Comparison of ENCODE assay signal across 8 cellular contexts in the genomic region with DNA sequence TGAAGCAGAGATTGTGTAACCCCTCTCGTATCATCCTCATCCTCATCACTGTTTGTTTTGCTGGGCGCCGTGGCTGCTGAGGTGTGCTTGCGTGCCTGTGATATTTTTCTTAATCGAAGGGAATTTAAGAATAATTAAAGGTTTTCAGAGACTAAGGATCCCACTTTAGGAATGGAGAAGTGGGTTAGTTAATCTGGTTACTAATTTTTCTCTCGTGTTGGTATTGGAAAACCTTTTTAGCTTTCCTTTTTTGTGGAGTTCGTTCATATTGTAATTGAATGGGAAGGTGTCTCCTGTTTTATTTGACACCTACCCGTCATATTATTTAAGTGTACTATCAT. TPM values are rescaled to one million over a fixed set of nuclear protein-coding genes. Genes with fewer than 3 reads are reported as not detected.
A peak's percentile ranks its signal among the peaks of the same experiment; 100 is the strongest.
DNase-seq lines count a peak whose midpoint lies in the region; ATAC-seq, FAIRE-seq and TF ChIP-seq lines count a peak whose summit lies in the region.

No MANE protein-coding gene starts in this region.

- peaks cover 40% of the 10 kb centered on the region for H3K4me1 Mint-ChIP-seq in activated naive CD8-positive, alpha-beta T cell treated with anti-CD3 and anti-CD28 coated beads, Interleukin-2, amount 50 U/mL, for 24 hours
- H3K4me1 Mint-ChIP-seq in type B pancreatic cell (ENCODE audit: unreplicated experiment) = peaks cover 15% of the 10 kb centered on the region

- peak overlapping the region; percentile 97 for H3K4me2 ChIP-seq in A549

- H3K27ac Mint-ChIP-seq in activated naive CD8-positive, alpha-beta T cell treated with anti-CD3 and anti-CD28 coated beads, Interleukin-2, amount 50 U/mL, for 24 hours = peak overlapping the region; percentile 62
- H3K27ac Mint-ChIP-seq in type B pancreatic cell = peak overlapping the region; percentile 85

- H3K4me1 ChIP-seq in A549 (peaks cover 29% of the 10 kb centered on the region), left lung (peaks cover 16 to 32% of the 10 kb centered on the region in 2 donors)

- CTCF ChIA-PET in A549 (lab: Yijun Ruan, JAX) = interaction anchor here (0.6 to 1.7 kb wide), 2 partner anchors 125 to 157 kb away, joined by 3 to 5 read pairs; no protein-coding TSS in a partner anchor

- H3K36me3 Mint-ChIP-seq in activated naive CD8-positive, alpha-beta T cell treated with anti-CD3 and anti-CD28 coated beads, Interleukin-2, amount 50 U/mL, for 24 hours (ENCODE audit: low read depth) = peaks cover 7% of the 10 kb centered on the region
- H3K36me3 Mint-ChIP-seq in type B pancreatic cell = no peaks in the 10 kb centered on the region

- H3K27ac ChIP-seq in A549 = peak overlapping the region; percentile 86 to 96; a peak in 5 of 6 replicates
- peak overlapping the region; percentile 91 to 94 for H3K27ac ChIP-seq in left lung

- POLR2A ChIA-PET in A549 (lab: Yijun Ruan, JAX) = interaction anchor here (1.9 kb wide), 1 partner anchor 99 kb away, joined by 8 read pairs; a partner anchor contains a TSS

- no peak for ATAC-seq in A549
- ATAC-seq in activated naive CD8-positive, alpha-beta T cell treated with anti-CD3 and anti-CD28 coated beads, Interleukin-2, amount 50 U/mL, for 24 hours = no peak
- ATAC-seq in left lung = no peak

- no peak for TF ChIP-seq CTCF in A549 (IDR thresholded peaks at IDR 0.05)
- TF ChIP-seq CTCF in HFF-Myc (IDR thresholded peaks at IDR 0.05; ENCODE audit: low read depth, low read length, missing control alignments) = no peak
- TF ChIP-seq CTCF in left lung (IDR thresholded peaks at IDR 0.05) = no peak
- no peak for TF ChIP-seq CTCF in type B pancreatic cell (conservative IDR thresholded peaks at IDR 0.05)

- intact Hi-C loops in left lung (cut with DNase I) = no loop called here

- H3K36me3 ChIP-seq in left lung = peaks cover 0 to 5% of the 10 kb centered on the region in 2 donors

- no peak for TF ChIP-seq POLR2A in A549 (IDR thresholded peaks at IDR 0.05; ENCODE audit: low read length)

- H3K27me3 ChIP-seq in left lung = no peaks in the 10 kb centered on the region

- TF ChIP-seq EP300 in A549 (IDR thresholded peaks at IDR 0.05) = no peak

- no peak for TF ChIP-seq RAD21 in A549 (conservative IDR thresholded peaks at IDR 0.05 in 1 of 2, IDR thresholded peaks at IDR 0.05 in 1 of 2)

- H3K4me3 ChIP-seq in A549 (peak overlapping the region; percentile 78), HFF-Myc (replicated peaks; ENCODE audit: low read depth, low read length) (peak overlapping the region; percentile 86), left lung (peak overlapping the region; percentile 93 to 94)

- no peak for FAIRE-seq in A549 (lab: Jason Lieb, UNC)

- no peaks in the 10 kb centered on the region for H3K9me3 Mint-ChIP-seq in activated naive CD8-positive, alpha-beta T cell treated with anti-CD3 and anti-CD28 coated beads, Interleukin-2, amount 50 U/mL, for 24 hours
- H3K9me3 Mint-ChIP-seq in type B pancreatic cell = no peaks in the 10 kb centered on the region

- H3K9me3 ChIP-seq in A549 (no peaks in the 10 kb centered on the region), left lung (no peaks in the 10 kb centered on the region)

- DNase-seq in A549 (ENCODE audit: low read depth in 1 of 2, low spot score in 1 of 2) (peak in 1 of 2 experiments; percentile 57), HFF-Myc (ENCODE audit: extremely low read depth, low read depth) (no peak), left lung (no peak), type B pancreatic cell (ENCODE audit: extremely low spot score, unreplicated experiment) (no peak), G401 (ENCODE audit: low spot score) (no peak)
- DNase-seq in activated naive CD8-positive, alpha-beta T cell treated with anti-CD3 and anti-CD28 coated beads, Interleukin-2, amount 50 U/mL, for 24 hours = no peak
- no peak for DNase-seq in activated effector memory CD4-positive, alpha-beta T cell treated with anti-CD3 and anti-CD28 coated beads, Interleukin-2, amount 50 U/mL, for 16 hours
- no peak for DNase-seq in stimulated activated CD4-positive, alpha-beta T cell treated with anti-CD3 and anti-CD28 coated beads, Interleukin-1b, Interleukin-23, amount 100 ng/mL, for 48 hours

- in situ Hi-C loops in G401 (cut with HindIII; ENCODE audit: low sequenced_read_pairs) = no loop called here

- H3K27me3 Mint-ChIP-seq in activated naive CD8-positive, alpha-beta T cell treated with anti-CD3 and anti-CD28 coated beads, Interleukin-2, amount 50 U/mL, for 24 hours = peaks cover 5% of the 10 kb centered on the region
- peaks cover 4% of the 10 kb centered on the region for H3K27me3 Mint-ChIP-seq in type B pancreatic cell

- 6% methylated on average over 8 of the region's 8 CpGs for WGBS in A549 (ENCODE audit: missing lambda C conversion rate)

- peak overlapping the region; percentile 88 for H3K4me3 Mint-ChIP-seq in activated naive CD8-positive, alpha-beta T cell treated with anti-CD3 and anti-CD28 coated beads, Interleukin-2, amount 50 U/mL, for 24 hours
- peak overlapping the region; percentile 95 for H3K4me3 Mint-ChIP-seq in type B pancreatic cell

TF ChIP-seq in A549, 52 proteins besides CTCF, POLR2A, EP300 and RAD21:
- TF ChIP-seq ZNF302 (CRISPR knock-in tag; IDR thresholded peaks at IDR 0.05) (no peak), CEBPB (IDR thresholded peaks at IDR 0.05) (peak; percentile 57 to 86; a peak in 3 of 4 replicates)

RNA-seq across cellular contexts. Expression of a gene that starts 1.3 kb away (rescaled TPM):
- 5.6 and 5.7 TPM in 2 replicates for polyA plus RNA-seq in A549 (2011; rRNA removed)
- polyA plus RNA-seq in A549 (2012; cell fraction: cytosol; rRNA removed) = 0.73 and 0.87 TPM in 2 replicates
- polyA plus RNA-seq in A549 (2012; cell fraction: nucleus; rRNA removed) = 1.2 and 1.8 TPM in 2 replicates
- polyA plus RNA-seq in A549 (2017; fragmentation: RNase III; extraction: RNeasy Plus Mini Kit Qiagen cat#74134 plus additional on column Dnase treatment) = 1.8 to 2.2 TPM (median 2.1 TPM) in 3 replicates
- 6.9 and 7.0 TPM in 2 replicates for polyA minus RNA-seq in A549 (2011; rRNA and poly(A)+ RNA removed)
- total RNA-seq in left lung = 10 to 100 TPM; 16.9 to 19.1 TPM
- 26.3 and 31.7 TPM in 2 replicates for total RNA-seq in type B pancreatic cell (ENCODE audit: low replicate concordance)
- 2.6 and 4.1 TPM in 2 replicates for total RNA-seq in G401 (2014; rRNA removed; shearing (Covaris generic))
